ENCODE assay signal across 1 cellular context in the genomic region with DNA sequence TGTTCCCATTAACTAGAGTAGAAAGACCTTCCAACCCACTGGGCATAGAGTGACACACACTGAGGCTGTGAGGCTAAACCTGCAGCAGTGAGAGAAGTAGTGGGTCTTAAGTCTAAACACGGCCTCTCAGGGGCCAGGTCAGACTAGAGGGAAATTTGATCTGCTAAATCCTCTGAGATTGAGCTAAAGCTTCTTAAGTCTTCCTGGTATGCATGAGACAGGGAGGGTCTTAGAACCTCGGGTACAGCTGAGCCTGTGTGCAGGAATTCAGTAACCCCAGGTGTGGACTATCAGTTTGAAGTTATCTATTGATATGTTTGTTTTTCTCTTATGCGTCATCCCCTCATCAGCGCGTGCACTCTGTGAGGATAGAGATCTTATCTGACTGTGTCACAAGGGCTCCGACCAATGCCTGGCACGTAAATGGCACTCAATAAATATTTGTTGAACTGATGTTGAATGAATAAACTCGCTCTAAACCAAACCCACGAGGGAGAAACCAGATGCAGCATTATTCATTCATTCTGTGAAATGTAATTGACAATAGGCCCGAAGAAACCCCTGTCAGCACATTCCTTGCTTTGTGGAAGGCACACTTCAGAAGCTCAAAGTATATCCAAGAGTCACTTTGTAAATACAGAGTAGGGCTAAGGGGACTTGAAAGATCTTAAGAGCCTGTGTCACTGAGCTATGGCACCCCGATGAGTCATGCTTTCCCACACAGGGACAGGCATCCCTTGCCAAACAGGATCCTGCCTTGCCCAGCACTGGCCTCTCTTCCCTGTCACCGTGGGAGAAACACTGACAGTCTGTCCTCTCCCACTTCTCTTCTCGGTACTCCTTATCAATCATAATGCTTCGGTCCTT.
TF ChIP-seq lines count a peak whose summit lies in the region.

No MANE protein-coding gene starts in this region.

TF ChIP-seq in HepG2, 621 proteins besides CTCF, POLR2A, EP300 and RAD21 (continued from another document and continues in another):
- TF ChIP-seq, protein P1, sequence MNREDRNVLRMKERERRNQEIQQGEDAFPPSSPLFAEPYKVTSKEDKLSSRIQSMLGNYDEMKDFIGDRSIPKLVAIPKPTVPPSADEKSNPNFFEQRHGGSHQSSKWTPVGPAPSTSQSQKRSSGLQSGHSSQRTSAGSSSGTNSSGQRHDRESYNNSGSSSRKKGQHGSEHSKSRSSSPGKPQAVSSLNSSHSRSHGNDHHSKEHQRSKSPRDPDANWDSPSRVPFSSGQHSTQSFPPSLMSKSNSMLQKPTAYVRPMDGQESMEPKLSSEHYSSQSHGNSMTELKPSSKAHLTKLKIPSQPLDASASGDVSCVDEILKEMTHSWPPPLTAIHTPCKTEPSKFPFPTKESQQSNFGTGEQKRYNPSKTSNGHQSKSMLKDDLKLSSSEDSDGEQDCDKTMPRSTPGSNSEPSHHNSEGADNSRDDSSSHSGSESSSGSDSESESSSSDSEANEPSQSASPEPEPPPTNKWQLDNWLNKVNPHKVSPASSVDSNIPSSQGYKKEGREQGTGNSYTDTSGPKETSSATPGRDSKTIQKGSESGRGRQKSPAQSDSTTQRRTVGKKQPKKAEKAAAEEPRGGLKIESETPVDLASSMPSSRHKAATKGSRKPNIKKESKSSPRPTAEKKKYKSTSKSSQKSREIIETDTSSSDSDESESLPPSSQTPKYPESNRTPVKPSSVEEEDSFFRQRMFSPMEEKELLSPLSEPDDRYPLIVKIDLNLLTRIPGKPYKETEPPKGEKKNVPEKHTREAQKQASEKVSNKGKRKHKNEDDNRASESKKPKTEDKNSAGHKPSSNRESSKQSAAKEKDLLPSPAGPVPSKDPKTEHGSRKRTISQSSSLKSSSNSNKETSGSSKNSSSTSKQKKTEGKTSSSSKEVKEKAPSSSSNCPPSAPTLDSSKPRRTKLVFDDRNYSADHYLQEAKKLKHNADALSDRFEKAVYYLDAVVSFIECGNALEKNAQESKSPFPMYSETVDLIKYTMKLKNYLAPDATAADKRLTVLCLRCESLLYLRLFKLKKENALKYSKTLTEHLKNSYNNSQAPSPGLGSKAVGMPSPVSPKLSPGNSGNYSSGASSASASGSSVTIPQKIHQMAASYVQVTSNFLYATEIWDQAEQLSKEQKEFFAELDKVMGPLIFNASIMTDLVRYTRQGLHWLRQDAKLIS (CRISPR knock-in tag; IDR thresholded peaks at IDR 0.05), result no peak
- TF ChIP-seq, protein P2, sequence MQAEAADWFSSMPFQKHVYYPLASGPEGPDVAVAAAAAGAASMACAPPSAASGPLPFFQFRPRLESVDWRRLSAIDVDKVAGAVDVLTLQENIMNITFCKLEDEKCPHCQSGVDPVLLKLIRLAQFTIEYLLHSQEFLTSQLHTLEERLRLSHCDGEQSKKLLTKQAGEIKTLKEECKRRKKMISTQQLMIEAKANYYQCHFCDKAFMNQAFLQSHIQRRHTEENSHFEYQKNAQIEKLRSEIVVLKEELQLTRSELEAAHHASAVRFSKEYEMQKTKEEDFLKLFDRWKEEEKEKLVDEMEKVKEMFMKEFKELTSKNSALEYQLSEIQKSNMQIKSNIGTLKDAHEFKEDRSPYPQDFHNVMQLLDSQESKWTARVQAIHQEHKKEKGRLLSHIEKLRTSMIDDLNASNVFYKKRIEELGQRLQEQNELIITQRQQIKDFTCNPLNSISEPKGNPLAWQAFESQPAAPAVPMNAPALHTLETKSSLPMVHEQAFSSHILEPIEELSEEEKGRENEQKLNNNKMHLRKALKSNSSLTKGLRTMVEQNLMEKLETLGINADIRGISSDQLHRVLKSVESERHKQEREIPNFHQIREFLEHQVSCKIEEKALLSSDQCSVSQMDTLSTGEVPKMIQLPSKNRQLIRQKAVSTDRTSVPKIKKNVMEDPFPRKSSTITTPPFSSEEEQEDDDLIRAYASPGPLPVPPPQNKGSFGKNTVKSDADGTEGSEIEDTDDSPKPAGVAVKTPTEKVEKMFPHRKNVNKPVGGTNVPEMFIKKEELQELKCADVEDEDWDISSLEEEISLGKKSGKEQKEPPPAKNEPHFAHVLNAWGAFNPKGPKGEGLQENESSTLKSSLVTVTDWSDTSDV (CRISPR knock-in tag; IDR thresholded peaks at IDR 0.05), result no peak
- TF ChIP-seq SAFB2 (CRISPR knock-in tag; IDR thresholded peaks at IDR 0.05; ENCODE audit: borderline replicate concordance, low read depth), result peak; percentile 65; the same call in 1 of the 2 replicates
- no peak for TF ChIP-seq SP140L (CRISPR knock-in tag; IDR thresholded peaks at IDR 0.05; ENCODE audit: borderline replicate concordance)
- no peak for TF ChIP-seq SMARCE1 (IDR thresholded peaks at IDR 0.05; ENCODE audit: borderline replicate concordance)
- TF ChIP-seq, protein P3, sequence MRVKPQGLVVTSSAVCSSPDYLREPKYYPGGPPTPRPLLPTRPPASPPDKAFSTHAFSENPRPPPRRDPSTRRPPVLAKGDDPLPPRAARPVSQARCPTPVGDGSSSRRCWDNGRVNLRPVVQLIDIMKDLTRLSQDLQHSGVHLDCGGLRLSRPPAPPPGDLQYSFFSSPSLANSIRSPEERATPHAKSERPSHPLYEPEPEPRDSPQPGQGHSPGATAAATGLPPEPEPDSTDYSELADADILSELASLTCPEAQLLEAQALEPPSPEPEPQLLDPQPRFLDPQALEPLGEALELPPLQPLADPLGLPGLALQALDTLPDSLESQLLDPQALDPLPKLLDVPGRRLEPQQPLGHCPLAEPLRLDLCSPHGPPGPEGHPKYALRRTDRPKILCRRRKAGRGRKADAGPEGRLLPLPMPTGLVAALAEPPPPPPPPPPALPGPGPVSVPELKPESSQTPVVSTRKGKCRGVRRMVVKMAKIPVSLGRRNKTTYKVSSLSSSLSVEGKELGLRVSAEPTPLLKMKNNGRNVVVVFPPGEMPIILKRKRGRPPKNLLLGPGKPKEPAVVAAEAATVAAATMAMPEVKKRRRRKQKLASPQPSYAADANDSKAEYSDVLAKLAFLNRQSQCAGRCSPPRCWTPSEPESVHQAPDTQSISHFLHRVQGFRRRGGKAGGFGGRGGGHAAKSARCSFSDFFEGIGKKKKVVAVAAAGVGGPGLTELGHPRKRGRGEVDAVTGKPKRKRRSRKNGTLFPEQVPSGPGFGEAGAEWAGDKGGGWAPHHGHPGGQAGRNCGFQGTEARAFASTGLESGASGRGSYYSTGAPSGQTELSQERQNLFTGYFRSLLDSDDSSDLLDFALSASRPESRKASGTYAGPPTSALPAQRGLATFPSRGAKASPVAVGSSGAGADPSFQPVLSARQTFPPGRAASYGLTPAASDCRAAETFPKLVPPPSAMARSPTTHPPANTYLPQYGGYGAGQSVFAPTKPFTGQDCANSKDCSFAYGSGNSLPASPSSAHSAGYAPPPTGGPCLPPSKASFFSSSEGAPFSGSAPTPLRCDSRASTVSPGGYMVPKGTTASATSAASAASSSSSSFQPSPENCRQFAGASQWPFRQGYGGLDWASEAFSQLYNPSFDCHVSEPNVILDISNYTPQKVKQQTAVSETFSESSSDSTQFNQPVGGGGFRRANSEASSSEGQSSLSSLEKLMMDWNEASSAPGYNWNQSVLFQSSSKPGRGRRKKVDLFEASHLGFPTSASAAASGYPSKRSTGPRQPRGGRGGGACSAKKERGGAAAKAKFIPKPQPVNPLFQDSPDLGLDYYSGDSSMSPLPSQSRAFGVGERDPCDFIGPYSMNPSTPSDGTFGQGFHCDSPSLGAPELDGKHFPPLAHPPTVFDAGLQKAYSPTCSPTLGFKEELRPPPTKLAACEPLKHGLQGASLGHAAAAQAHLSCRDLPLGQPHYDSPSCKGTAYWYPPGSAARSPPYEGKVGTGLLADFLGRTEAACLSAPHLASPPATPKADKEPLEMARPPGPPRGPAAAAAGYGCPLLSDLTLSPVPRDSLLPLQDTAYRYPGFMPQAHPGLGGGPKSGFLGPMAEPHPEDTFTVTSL (CRISPR knock-in tag; IDR thresholded peaks at IDR 0.05; ENCODE audit: borderline replicate concordance), result no peak; the same call in 1 of the 2 replicates
- no peak for TF ChIP-seq SIN3B (IDR thresholded peaks at IDR 0.05; ENCODE audit: low read length)
- TF ChIP-seq, protein P4, sequence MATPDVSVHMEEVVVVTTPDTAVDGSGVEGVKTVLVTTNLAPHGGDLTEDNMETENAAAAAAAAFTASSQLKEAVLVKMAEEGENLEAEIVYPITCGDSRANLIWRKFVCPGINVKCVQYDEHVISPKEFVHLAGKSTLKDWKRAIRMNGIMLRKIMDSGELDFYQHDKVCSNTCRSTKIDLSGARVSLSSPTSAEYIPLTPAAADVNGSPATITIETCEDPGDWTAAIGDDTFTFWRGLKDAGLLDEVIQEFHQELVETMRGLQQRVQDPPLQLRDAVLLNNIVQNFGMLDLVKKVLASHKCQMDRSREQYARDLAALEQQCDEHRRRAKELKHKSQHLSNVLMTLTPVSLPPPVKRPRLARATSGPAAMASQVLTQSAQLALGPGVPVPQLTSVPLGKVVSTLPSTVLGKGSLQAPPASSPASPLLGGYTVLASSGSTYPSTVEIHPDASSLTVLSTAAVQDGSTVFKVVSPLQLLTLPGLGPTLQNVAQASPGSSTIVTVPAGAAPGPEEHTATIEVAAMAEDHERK (CRISPR knock-in tag; IDR thresholded peaks at IDR 0.05; ENCODE audit: low read depth), result no peak
- TF ChIP-seq NAIF1 (CRISPR knock-in tag; IDR thresholded peaks at IDR 0.05; ENCODE audit: borderline replicate concordance), result no peak
- no peak for TF ChIP-seq MED8 (CRISPR knock-in tag; IDR thresholded peaks at IDR 0.05; ENCODE audit: insufficient replicate concordance)
- no peak for TF ChIP-seq PHB2 (IDR thresholded peaks at IDR 0.05; ENCODE audit: partially characterized antibody)
- TF ChIP-seq ZNF337 (CRISPR knock-in tag; IDR thresholded peaks at IDR 0.05; ENCODE audit: borderline replicate concordance, low read depth), result peak; percentile 81; the same call in 1 of the 2 replicates
- no peak for TF ChIP-seq STAT5B (CRISPR knock-in tag; IDR thresholded peaks at IDR 0.05)
- TF ChIP-seq ZNF615 (CRISPR knock-in tag; IDR thresholded peaks at IDR 0.05; ENCODE audit: borderline replicate concordance), result no peak
- TF ChIP-seq MAZ (IDR thresholded peaks at IDR 0.05; ENCODE audit: borderline replicate concordance, low read depth, low read length), result no peak
- TF ChIP-seq MAZ (CRISPR knock-in tag; IDR thresholded peaks at IDR 0.05; ENCODE audit: low read depth), result no peak
- TF ChIP-seq, protein P5, sequence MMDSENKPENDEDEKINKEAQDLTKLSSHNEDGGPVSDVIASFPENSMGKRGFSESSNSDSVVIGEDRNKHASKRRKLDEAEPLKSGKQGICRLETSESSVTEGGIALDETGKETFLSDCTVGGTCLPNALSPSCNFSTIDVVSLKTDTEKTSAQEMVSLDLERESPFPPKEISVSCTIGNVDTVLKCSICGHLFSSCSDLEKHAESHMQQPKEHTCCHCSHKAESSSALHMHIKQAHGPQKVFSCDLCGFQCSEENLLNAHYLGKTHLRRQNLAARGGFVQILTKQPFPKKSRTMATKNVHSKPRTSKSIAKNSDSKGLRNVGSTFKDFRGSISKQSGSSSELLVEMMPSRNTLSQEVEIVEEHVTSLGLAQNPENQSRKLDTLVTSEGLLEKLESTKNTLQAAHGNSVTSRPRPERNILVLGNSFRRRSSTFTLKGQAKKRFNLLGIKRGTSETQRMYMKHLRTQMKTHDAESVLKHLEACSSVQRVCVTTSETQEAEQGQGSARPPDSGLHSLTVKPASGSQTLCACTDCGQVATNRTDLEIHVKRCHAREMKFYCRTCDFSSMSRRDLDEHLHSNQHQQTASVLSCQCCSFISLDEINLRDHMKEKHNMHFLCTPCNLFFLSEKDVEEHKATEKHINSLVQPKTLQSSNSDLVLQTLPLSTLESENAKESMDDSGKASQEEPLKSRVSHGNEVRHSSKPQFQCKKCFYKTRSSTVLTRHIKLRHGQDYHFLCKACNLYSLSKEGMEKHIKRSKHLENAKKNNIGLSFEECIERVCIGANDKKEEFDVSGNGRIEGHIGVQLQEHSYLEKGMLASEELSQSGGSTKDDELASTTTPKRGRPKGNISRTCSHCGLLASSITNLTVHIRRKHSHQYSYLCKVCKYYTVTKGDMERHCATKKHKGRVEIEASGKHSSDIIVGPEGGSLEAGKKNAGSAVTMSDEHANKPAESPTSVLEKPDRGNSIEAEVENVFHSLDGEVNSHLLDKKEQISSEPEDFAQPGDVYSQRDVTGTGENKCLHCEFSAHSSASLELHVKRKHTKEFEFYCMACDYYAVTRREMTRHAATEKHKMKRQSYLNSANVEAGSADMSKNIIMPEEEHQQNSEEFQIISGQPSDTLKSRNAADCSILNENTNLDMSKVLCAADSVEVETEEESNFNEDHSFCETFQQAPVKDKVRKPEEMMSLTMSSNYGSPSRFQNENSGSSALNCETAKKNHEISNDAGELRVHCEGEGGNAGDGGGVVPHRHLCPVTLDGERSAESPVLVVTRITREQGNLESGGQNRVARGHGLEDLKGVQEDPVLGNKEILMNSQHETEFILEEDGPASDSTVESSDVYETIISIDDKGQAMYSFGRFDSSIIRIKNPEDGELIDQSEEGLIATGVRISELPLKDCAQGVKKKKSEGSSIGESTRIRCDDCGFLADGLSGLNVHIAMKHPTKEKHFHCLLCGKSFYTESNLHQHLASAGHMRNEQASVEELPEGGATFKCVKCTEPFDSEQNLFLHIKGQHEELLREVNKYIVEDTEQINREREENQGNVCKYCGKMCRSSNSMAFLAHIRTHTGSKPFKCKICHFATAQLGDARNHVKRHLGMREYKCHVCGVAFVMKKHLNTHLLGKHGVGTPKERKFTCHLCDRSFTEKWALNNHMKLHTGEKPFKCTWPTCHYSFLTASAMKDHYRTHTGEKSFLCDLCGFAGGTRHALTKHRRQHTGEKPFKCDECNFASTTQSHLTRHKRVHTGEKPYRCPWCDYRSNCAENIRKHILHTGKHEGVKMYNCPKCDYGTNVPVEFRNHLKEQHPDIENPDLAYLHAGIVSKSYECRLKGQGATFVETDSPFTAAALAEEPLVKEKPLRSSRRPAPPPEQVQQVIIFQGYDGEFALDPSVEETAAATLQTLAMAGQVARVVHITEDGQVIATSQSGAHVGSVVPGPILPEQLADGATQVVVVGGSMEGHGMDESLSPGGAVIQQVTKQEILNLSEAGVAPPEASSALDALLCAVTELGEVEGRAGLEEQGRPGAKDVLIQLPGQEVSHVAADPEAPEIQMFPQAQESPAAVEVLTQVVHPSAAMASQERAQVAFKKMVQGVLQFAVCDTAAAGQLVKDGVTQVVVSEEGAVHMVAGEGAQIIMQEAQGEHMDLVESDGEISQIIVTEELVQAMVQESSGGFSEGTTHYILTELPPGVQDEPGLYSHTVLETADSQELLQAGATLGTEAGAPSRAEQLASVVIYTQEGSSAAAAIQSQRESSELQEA (CRISPR knock-in tag; IDR thresholded peaks at IDR 0.05; ENCODE audit: not compliant biosample characterization), result no peak
- TF ChIP-seq, protein P6, sequence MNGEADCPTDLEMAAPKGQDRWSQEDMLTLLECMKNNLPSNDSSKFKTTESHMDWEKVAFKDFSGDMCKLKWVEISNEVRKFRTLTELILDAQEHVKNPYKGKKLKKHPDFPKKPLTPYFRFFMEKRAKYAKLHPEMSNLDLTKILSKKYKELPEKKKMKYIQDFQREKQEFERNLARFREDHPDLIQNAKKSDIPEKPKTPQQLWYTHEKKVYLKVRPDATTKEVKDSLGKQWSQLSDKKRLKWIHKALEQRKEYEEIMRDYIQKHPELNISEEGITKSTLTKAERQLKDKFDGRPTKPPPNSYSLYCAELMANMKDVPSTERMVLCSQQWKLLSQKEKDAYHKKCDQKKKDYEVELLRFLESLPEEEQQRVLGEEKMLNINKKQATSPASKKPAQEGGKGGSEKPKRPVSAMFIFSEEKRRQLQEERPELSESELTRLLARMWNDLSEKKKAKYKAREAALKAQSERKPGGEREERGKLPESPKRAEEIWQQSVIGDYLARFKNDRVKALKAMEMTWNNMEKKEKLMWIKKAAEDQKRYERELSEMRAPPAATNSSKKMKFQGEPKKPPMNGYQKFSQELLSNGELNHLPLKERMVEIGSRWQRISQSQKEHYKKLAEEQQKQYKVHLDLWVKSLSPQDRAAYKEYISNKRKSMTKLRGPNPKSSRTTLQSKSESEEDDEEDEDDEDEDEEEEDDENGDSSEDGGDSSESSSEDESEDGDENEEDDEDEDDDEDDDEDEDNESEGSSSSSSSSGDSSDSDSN (CRISPR knock-in tag; IDR thresholded peaks at IDR 0.05), result no peak
- TF ChIP-seq CHD2 (IDR thresholded peaks at IDR 0.05; ENCODE audit: low read depth, low read length), result no peak
